Comparison of ENCODE assay signal across 8 cellular contexts in genomic region chr12:1690578-1691122, GRCh38. TPM values are rescaled to one million over a fixed set of nuclear protein-coding genes. Genes with fewer than 3 reads are reported as not detected.
DNase-seq lines count a peak whose midpoint lies in the region; ATAC-seq and TF ChIP-seq lines count a peak whose summit lies in the region.

Gene ADIPOR2 (plus strand): TSS chr12:1691070. CDS start chr12:1754344, 63,274 bp downstream.

- TF ChIP-seq POLR2A in adrenal gland (IDR thresholded peaks at IDR 0.05): peak; percentile 63 to 87

- H3K27me3 Mint-ChIP-seq in type B pancreatic cell: peaks cover 9% of the 10 kb centered on the region

- H3K4me1 ChIP-seq in adrenal gland (replicated peaks in 1 of 2) (peaks cover 18 to 40% of the 10 kb centered on the region in 2 donors), heart right ventricle (peaks cover 0 to 38% (median 20%) of the 10 kb centered on the region in 9 donors)

- H3K36me3 ChIP-seq in adrenal gland (replicated peaks in 1 of 2) (no peaks in the 10 kb centered on the region), heart right ventricle (peaks cover 0 to 13% (median 0%) of the 10 kb centered on the region in 9 donors)

- H3K4me1 Mint-ChIP-seq in type B pancreatic cell (ENCODE audit: unreplicated experiment): peaks cover 10% of the 10 kb centered on the region

- peak within 1 kb of the TSS; percentile 99 for H3K27ac Mint-ChIP-seq in type B pancreatic cell

- WGBS in adrenal gland, 4 donors: 0 to 1% (median 0%) methylated on average over 14 to 59 of the region's 59 CpGs
- 0% methylated on average over 33 to 59 of the region's 59 CpGs for WGBS in heart right ventricle, 2 donors

- H3K9me3 Mint-ChIP-seq in type B pancreatic cell: no peaks in the 10 kb centered on the region

- H3K4me3 ChIP-seq in adrenal gland (peak within 1 kb of the TSS; percentile 40 to 99 (median 78)), heart right ventricle (peak within 1 kb of the TSS; percentile 70 to 96 (median 84))

- H3K27me3 ChIP-seq in adrenal gland (no peaks in the 10 kb centered on the region), heart right ventricle (no peaks in the 10 kb centered on the region)

- no peaks in the 10 kb centered on the region for H3K9me3 ChIP-seq in adrenal gland (replicated peaks in 1 of 3)
- no peaks in the 10 kb centered on the region for H3K9me3 ChIP-seq in heart right ventricle

- DNase-seq in GM13977 (ENCODE audit: low spot score) (peak; percentile 96), NCI-H146 treated with DMSO at 0.1 percent for 48 hours (lab: John Stamatoyannopoulos, UW; ENCODE audit: unreplicated experiment) (peak; percentile 95), T-helper 1 cell (peak; percentile 84 to 97 (median 91)), adrenal gland (peak; percentile 94 to 98 (median 96)), heart right ventricle (peak; percentile 95 to 96), posterior cingulate gyrus (peak; percentile 87 to 99 (median 92)), type B pancreatic cell (ENCODE audit: extremely low spot score, unreplicated experiment) (peak; percentile 95)

- peaks cover 11% of the 10 kb centered on the region for H3K36me3 Mint-ChIP-seq in type B pancreatic cell

- in situ Hi-C loops in GM13977 (cut with MboI; ENCODE audit: low pct_unique_long_range_greater_than_20kb, low sequenced_read_pairs, unreplicated experiment): no loop called here

- intact Hi-C loops in adrenal gland (cut with DNase I) (loop anchor here in 1 of 2 donors (5.0 kb wide), 1 partner anchor 33 kb away; no protein-coding TSS in a partner anchor), heart right ventricle (cut with DNase I) (loop anchor here in 2 of 10 donors (5.0 kb wide), 2 partner anchors 33 to 82 kb away; no protein-coding TSS in a partner anchor), posterior cingulate gyrus (cut with DNase I) (loop anchor here (5.0 to 10.0 kb wide), 2 partner anchors 33 to 84 kb away; no protein-coding TSS in a partner anchor)

- H3K27ac ChIP-seq in adrenal gland (peak within 1 kb of the TSS; percentile 89 to 97 (median 94)), heart right ventricle (peak within 1 kb of the TSS; percentile 85 to 97 (median 94))

- ATAC-seq in HG02870 (IDR thresholded peaks at IDR 0.05; ENCODE audit: unreplicated experiment): peak; percentile 94
- peak; percentile 99 to 100 (median 100) for ATAC-seq in heart right ventricle

- H3K4me3 Mint-ChIP-seq in type B pancreatic cell: peak within 1 kb of the TSS; percentile 98

- TF ChIP-seq CTCF in GM13977 (IDR thresholded peaks at IDR 0.05; ENCODE audit: extremely low read depth, insufficient read depth, missing control alignments) (no peak), adrenal gland (IDR thresholded peaks at IDR 0.05) (no peak), heart right ventricle (IDR thresholded peaks at IDR 0.05) (no peak), type B pancreatic cell (conservative IDR thresholded peaks at IDR 0.05) (no peak)

RNA-seq across cellular contexts. Expression of gene ADIPOR2, which starts in this region (rescaled TPM):
- total RNA-seq in adrenal gland (100 to 1,000 TPM in 5 of 8 donors, 10 to 100 TPM in 3; 59.5 to 214 (median 130) TPM), heart right ventricle (10 to 100 TPM; 33.5 to 47.7 (median 42.1) TPM), type B pancreatic cell (ENCODE audit: low replicate concordance) (49.2 and 103 TPM in 2 replicates)
- polyA plus RNA-seq in adrenal gland (100 to 1,000 TPM in 1 of 3 donors, 10 to 100 TPM in 2; 46.2 to 147 (median 66.0) TPM), heart right ventricle (10 to 100 TPM; 18.5 to 27.9 TPM)

Comparison
In these comparisons a context has a peak if more than half of its experiments do, and no peak if none do; other contexts are left out.
1. Peak in every context shown above with its lines: DNase-seq, ATAC-seq, H3K4me3 ChIP-seq and H3K27ac ChIP-seq.